In genomic region chr17:79851461-79851817, GRCh38 we compare ENCODE assay signal across 16 cellular contexts. TPM values are rescaled to one million over a fixed set of nuclear protein-coding genes. Genes with fewer than 3 reads are reported as not detected.
DNase-seq lines count a peak whose midpoint lies in the region; ATAC-seq and TF ChIP-seq lines count a peak whose summit lies in the region.
"Had no signal": no experiment of that assay in that cellular context is flagged by ENCODE, and none has a peak within 500 bp of the region (broad histone marks: within the 10 kb centered on the region; RNA-seq: fewer than 3 reads in every experiment).

No MANE protein-coding gene starts in this region.

- H2BK12ac ChIP-seq in mesenchymal stem cell (ENCODE audit: low read length in 2 of 2): no peak overlapping the region
- H2BK12ac ChIP-seq in trophoblast cell (ENCODE audit: low read length): no peak overlapping the region

- H4K8ac ChIP-seq in mesenchymal stem cell (ENCODE audit: low read length) (no peak overlapping the region), trophoblast cell (ENCODE audit: low read depth, low read length) (no peak overlapping the region)

- TF ChIP-seq CTCF in ascending aorta (IDR thresholded peaks at IDR 0.05): no peak

- peak overlapping the region in 1 of 2 experiments; percentile 58 for H3K14ac ChIP-seq in mesenchymal stem cell (ENCODE audit: low read length in 2 of 2)
- H3K14ac ChIP-seq in trophoblast cell (ENCODE audit: low read length): no peak overlapping the region

- no peak overlapping the region for H2BK5ac ChIP-seq in mesenchymal stem cell (ENCODE audit: low read depth, low read length, poor library complexity, severe bottlenecking)
- no peak overlapping the region for H2BK5ac ChIP-seq in trophoblast cell (ENCODE audit: low read depth, low read length, poor library complexity)

- H3K27ac ChIP-seq in mesenchymal stem cell (ENCODE audit: low read length, poor library complexity, severe bottlenecking): no peak overlapping the region
- H3K27ac ChIP-seq in trophoblast cell (ENCODE audit: low read depth, low read length): no peak overlapping the region
- H3K27ac ChIP-seq in ascending aorta: no peak overlapping the region
- H3K27ac ChIP-seq: BLaER1 treated with 17β-estradiol and CSF1 and Interleukin-3, amounts not matched to agents 10 nM and 100 nM; cardiac muscle cell had no signal

- H2AFZ ChIP-seq in mesenchymal stem cell (ENCODE audit: low read depth, low read length): no peak overlapping the region
- no peak overlapping the region for H2AFZ ChIP-seq in trophoblast cell (ENCODE audit: insufficient read depth, low read length, poor library complexity)

- H3K4me1 ChIP-seq in mesenchymal stem cell (ENCODE audit: control insufficient read depth, insufficient read depth, low read depth, low read length) (peaks cover 10% of the 10 kb centered on the region), trophoblast cell (ENCODE audit: control insufficient read depth in 1 of 2, insufficient read depth in 2 of 2, low read length in 2 of 2) (no peaks in the 10 kb centered on the region), ascending aorta (peaks cover 0 to 3% of the 10 kb centered on the region in 2 donors)

- H2BK15ac ChIP-seq in mesenchymal stem cell (ENCODE audit: low read depth, poor library complexity, severe bottlenecking): no peak overlapping the region

- H3K23ac ChIP-seq in mesenchymal stem cell (ENCODE audit: low read length in 2 of 2) (no peak overlapping the region), trophoblast cell (ENCODE audit: low read length) (no peak overlapping the region)

- H4K91ac ChIP-seq in mesenchymal stem cell (ENCODE audit: low read length): no peak overlapping the region
- H4K91ac ChIP-seq in trophoblast cell (ENCODE audit: low read depth, low read length): no peak overlapping the region

- H2BK120ac ChIP-seq in mesenchymal stem cell (ENCODE audit: low read depth, low read length): no peak overlapping the region
- H2BK120ac ChIP-seq in trophoblast cell (ENCODE audit: insufficient read depth, low read length, poor library complexity): no peak overlapping the region

- peaks cover 10 to 34% of the 10 kb centered on the region in 2 experiments for H3K27me3 ChIP-seq in mesenchymal stem cell (ENCODE audit: control insufficient read depth in 1 of 2, insufficient read depth in 1 of 2, low read length in 2 of 2)
- peaks cover 2% of the 10 kb centered on the region for H3K27me3 ChIP-seq in trophoblast cell (ENCODE audit: insufficient read depth, low read length)
- H3K27me3 ChIP-seq in ascending aorta: no peaks in the 10 kb centered on the region

- WGBS in mesenchymal stem cell: 91% methylated on average over 7 of the region's 11 CpGs
- no CpG with 5 or more reads among the region's 11 CpGs for WGBS in trophoblast cell (ENCODE audit: extremely low coverage, insufficient coverage, insufficient read length)

- H3K4me3 ChIP-seq in mesenchymal stem cell (ENCODE audit: insufficient read depth in 1 of 2, low read depth in 1 of 2, low read length in 2 of 2) (no peak overlapping the region), trophoblast cell (ENCODE audit: low read depth, low read length) (no peak overlapping the region), ascending aorta (no peak overlapping the region)
- H3K4me3 ChIP-seq: BLaER1 treated with 17β-estradiol and CSF1 and Interleukin-3, amounts not matched to agents 10 nM and 100 nM; cardiac muscle cell had no signal

- H3K79me2 ChIP-seq in trophoblast cell (ENCODE audit: control insufficient read depth, insufficient read depth, low read length, poor library complexity): no peaks in the 10 kb centered on the region

- peak; percentile 90 for DNase-seq in DMS153 (lab: John Stamatoyannopoulos, UW)
- peak; percentile 68 for DNase-seq in NCI-H1105 treated with DMSO at 0.1 percent for 48 hours (lab: John Stamatoyannopoulos, UW)
- peak; percentile 93 for DNase-seq in SHP77 treated with DMSO at 0.1 percent for 48 hours (lab: John Stamatoyannopoulos, UW)
- no peak for DNase-seq in mesenchymal stem cell
- no peak for DNase-seq in trophoblast cell
- DNase-seq in ascending aorta (ENCODE audit: low spot score in 2 of 2): no peak
- no peak for DNase-seq in COLO829 (ENCODE audit: low spot score)
- DNase-seq: activated CD4-positive, alpha-beta T cell treated with anti-CD3 and anti-CD28 coated beads, Interleukin-2, amount 50 U/mL, for 1 hour; activated gamma-delta T cell; midbrain; posterior cingulate gyrus; stimulated activated CD4-positive, alpha-beta T cell treated with anti-CD3 and anti-CD28 coated beads, Interleukin-2, amount 100 ng/mL, for 24 hours; stimulated activated naive B cell treated with anti-CD40 and anti-IgM and Interleukin-4, amounts not matched to agents 10 μg/mL and 1 μg/mL and 100 μg/mL, for 72 hours had no signal

- H3K18ac ChIP-seq in mesenchymal stem cell (ENCODE audit: low read depth in 1 of 2, low read length in 2 of 2) (no peak overlapping the region), trophoblast cell (ENCODE audit: low read length) (no peak overlapping the region)

- H3K4ac ChIP-seq in mesenchymal stem cell (ENCODE audit: low read depth in 1 of 2, low read length in 2 of 2) (no peak overlapping the region), trophoblast cell (ENCODE audit: low read depth, low read length) (no peak overlapping the region)

- no peak overlapping the region for H4K12ac ChIP-seq in trophoblast cell (ENCODE audit: low read depth, low read length)

- H3K4me2 ChIP-seq in mesenchymal stem cell (ENCODE audit: low read length, poor library complexity, severe bottlenecking) (no peak overlapping the region), trophoblast cell (ENCODE audit: low read length) (no peak overlapping the region)

- H3K36me3 ChIP-seq in mesenchymal stem cell (ENCODE audit: control insufficient read depth in 1 of 2, insufficient read depth in 2 of 2, low read depth in 1 of 2, low read length in 2 of 2) (no peaks in the 10 kb centered on the region), trophoblast cell (ENCODE audit: control insufficient read depth in 1 of 2, insufficient read depth in 2 of 2, low read length in 2 of 2) (no peaks in the 10 kb centered on the region), ascending aorta (no peaks in the 10 kb centered on the region)
- H3K36me3 ChIP-seq: BLaER1 treated with 17β-estradiol and CSF1 and Interleukin-3, amounts not matched to agents 10 nM and 100 nM; cardiac muscle cell had no signal

- intact Hi-C loops in ascending aorta (cut with DNase I): no loop called here

- ATAC-seq in GM21381 (IDR thresholded peaks at IDR 0.05; ENCODE audit: unreplicated experiment): no peak
- ATAC-seq: stimulated activated naive B cell treated with anti-CD40 and anti-IgM and Interleukin-4, amounts not matched to agents 10 μg/mL and 1 μg/mL and 100 μg/mL, for 72 hours had no signal

- H3K79me1 ChIP-seq in mesenchymal stem cell (replicated peaks; ENCODE audit: low read length, poor library complexity, severe bottlenecking) (no peaks in the 10 kb centered on the region), trophoblast cell (ENCODE audit: low read length) (no peaks in the 10 kb centered on the region)

- no peaks in the 10 kb centered on the region for H3K9me3 ChIP-seq in mesenchymal stem cell (ENCODE audit: control insufficient read depth, low read length)
- peaks cover 5% of the 10 kb centered on the region for H3K9me3 ChIP-seq in trophoblast cell (ENCODE audit: insufficient read depth, low read depth, low read length)
- H3K9me3 ChIP-seq in ascending aorta: no peaks in the 10 kb centered on the region
- H3K9me3 ChIP-seq: BLaER1 treated with 17β-estradiol and CSF1 and Interleukin-3, amounts not matched to agents 10 nM and 100 nM had no signal

- H2AK5ac ChIP-seq in mesenchymal stem cell (ENCODE audit: low read length, severe bottlenecking) (peak overlapping the region; percentile 20), trophoblast cell (ENCODE audit: low read length) (no peak overlapping the region)

- H3K9ac ChIP-seq in mesenchymal stem cell (ENCODE audit: low read length) (no peak overlapping the region), trophoblast cell (ENCODE audit: low read length) (no peak overlapping the region)
- H3K9ac ChIP-seq: BLaER1 treated with 17β-estradiol and CSF1 and Interleukin-3, amounts not matched to agents 10 nM and 100 nM had no signal

RNA-seq across cellular contexts. Expression of gene CBX4, which starts 12.2 kb away (rescaled TPM):
- 21.6 TPM for polyA plus RNA-seq in mesenchymal stem cell (2013, experiment 1 of 2)
- 21.8 TPM for polyA plus RNA-seq in mesenchymal stem cell (2013, experiment 2 of 2)
- 17.8 and 20.5 TPM in 2 replicates for polyA plus RNA-seq in trophoblast cell (2013)
- total RNA-seq in ascending aorta: 25.7 TPM

RNA-seq across cellular contexts. Expression of gene CBX8, which starts 54.6 kb away (rescaled TPM):
- polyA plus RNA-seq in mesenchymal stem cell (2013, experiment 1 of 2): 2.9 TPM
- polyA plus RNA-seq in mesenchymal stem cell (2013, experiment 2 of 2): 2.8 TPM
- 1.2 and 1.5 TPM in 2 replicates for polyA plus RNA-seq in trophoblast cell (2013)
- total RNA-seq in ascending aorta: 1.1 TPM

Comparison
In these comparisons a context has a peak if more than half of its experiments do, and no peak if none do; other contexts are left out.
1. DNase-seq: peak in DMS153 (single experiment), NCI-H1105 treated with DMSO at 0.1 percent for 48 hours (single experiment) and SHP77 treated with DMSO at 0.1 percent for 48 hours (single experiment); none in mesenchymal stem cell (single experiment), trophoblast cell (0 of 2), ascending aorta (0 of 2) and COLO829 (single experiment).